12 cellular contexts compared by ENCODE assay signal in the genomic region with DNA sequence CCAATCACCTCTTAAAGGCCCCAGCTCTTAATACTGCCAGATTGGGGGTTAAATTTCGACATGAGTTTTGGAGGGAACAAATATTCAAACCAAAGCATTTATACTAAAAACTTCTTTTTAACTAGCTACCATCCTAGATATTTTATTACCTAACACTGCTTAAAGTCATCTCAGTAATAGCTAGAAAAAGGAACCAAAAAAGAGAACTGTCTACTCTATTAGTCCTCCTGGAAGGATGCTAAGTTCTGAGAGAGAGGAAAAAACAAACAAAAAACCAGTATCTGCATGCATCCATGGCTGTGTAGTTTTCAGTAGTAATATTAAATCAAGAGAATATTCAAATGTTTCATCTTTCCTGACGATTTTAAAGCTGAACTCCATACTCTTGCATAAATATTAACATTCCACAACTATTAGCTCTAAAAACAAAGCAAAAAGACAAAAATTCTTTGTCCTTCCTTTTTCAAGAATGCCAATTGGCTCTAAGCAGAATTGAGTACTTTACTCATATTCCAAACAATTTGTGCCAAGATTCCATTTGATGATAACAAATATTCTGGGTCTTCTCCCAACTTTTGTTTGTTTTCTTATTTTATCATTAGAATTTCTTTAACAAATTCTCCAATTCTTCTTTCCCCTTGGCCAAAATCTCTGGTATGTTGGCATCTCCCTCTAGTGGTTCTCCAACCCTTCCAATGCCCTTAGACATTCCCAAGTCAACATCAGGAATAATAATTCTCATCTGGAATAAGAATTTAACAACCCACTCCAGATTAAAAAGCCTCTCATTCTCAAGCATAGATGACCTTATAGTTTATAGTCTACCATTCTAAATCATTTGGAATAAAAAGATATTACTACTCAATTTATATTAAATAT. TPM values are rescaled to one million over a fixed set of nuclear protein-coding genes. Genes with fewer than 3 reads are reported as not detected.
DNase-seq lines count a peak whose midpoint lies in the region; ATAC-seq and TF ChIP-seq lines count a peak whose summit lies in the region.
"Had no signal": no experiment of that assay in that cellular context is flagged by ENCODE, and none has a peak within 500 bp of the region (broad histone marks: within the 10 kb centered on the region; RNA-seq: fewer than 3 reads in every experiment).

No MANE protein-coding gene starts in this region.

- H3K79me2 ChIP-seq in HCT116 (ENCODE audit: insufficient read depth, low read length) = peaks cover 99% of the 10 kb centered on the region

- H3K4me2 ChIP-seq in HCT116 (ENCODE audit: low read length) = peak overlapping the region; percentile 27; the same call in 1 of the 2 replicates

- H3K4me1 ChIP-seq in HCT116 (ENCODE audit: control insufficient read depth in 1 of 2, insufficient read depth in 2 of 2, low read length in 2 of 2) (peaks cover 77 to 93% of the 10 kb centered on the region in 2 experiments), prostate gland (replicated peaks) (no peaks in the 10 kb centered on the region), tibial artery (peaks cover 0 to 16% (median 10%) of the 10 kb centered on the region in 4 donors), right atrium auricular region (peaks cover 0 to 15% of the 10 kb centered on the region in 2 donors)

- peaks cover 57 to 73% of the 10 kb centered on the region in 2 experiments for H3K36me3 ChIP-seq in HCT116 (ENCODE audit: control insufficient read depth in 1 of 2, insufficient read depth in 2 of 2, low read length in 2 of 2)
- no peaks in the 10 kb centered on the region for H3K36me3 ChIP-seq in kidney epithelial cell (ENCODE audit: control insufficient read depth, insufficient read depth, low read length)
- H3K36me3 ChIP-seq in prostate gland = no peaks in the 10 kb centered on the region
- H3K36me3 ChIP-seq in tibial artery = peaks cover 16 to 36% (median 21%) of the 10 kb centered on the region in 3 donors
- H3K36me3 ChIP-seq in right atrium auricular region = peaks cover 7% of the 10 kb centered on the region

- H3K9me3 ChIP-seq in HCT116 (ENCODE audit: control insufficient read depth in 1 of 2, insufficient read depth in 1 of 2, low read depth in 1 of 2, low read length in 2 of 2) = no peaks in the 10 kb centered on the region
- H3K9me3 ChIP-seq in prostate gland = no peaks in the 10 kb centered on the region
- no peaks in the 10 kb centered on the region for H3K9me3 ChIP-seq in tibial artery
- H3K9me3 ChIP-seq in right atrium auricular region = no peaks in the 10 kb centered on the region

- DNase-seq in AG09319 (ENCODE audit: extremely low read depth, low read depth) (no peak), HCT116 (ENCODE audit: low read depth, low spot score) (no peak), astrocyte of the hippocampus (ENCODE audit: low read depth, low spot score) (peak; percentile 13), kidney epithelial cell (ENCODE audit: low read depth) (no peak), prostate gland (ENCODE audit: low spot score) (no peak), tibial artery (no peak), right atrium auricular region (ENCODE audit: low spot score) (no peak)
- DNase-seq in activated CD4-positive, alpha-beta T cell treated with anti-CD3 and anti-CD28 coated beads, Interleukin-2, amount 50 U/mL, for 48 hours = no peak
- DNase-seq: stimulated activated naive CD4-positive, alpha-beta T cell had no signal

- TF ChIP-seq POLR2A in HCT116 (IDR thresholded peaks at IDR 0.05; ENCODE audit: borderline replicate concordance, extremely low read depth, insufficient read depth, insufficient read length) (no peak), prostate gland (IDR thresholded peaks at IDR 0.05) (no peak)

- no TSS peak for BruUV-seq in HCT116 (replicated peaks; lab: Mats Ljungman, UMichigan)

- no peak overlapping the region for H3K4me3 ChIP-seq in HCT116 (replicated peaks in 1 of 2; ENCODE audit: low read depth in 1 of 2, low read length in 2 of 2)
- H3K4me3 ChIP-seq in kidney epithelial cell (ENCODE audit: low read depth, low read length) = no peak overlapping the region
- H3K4me3 ChIP-seq in prostate gland = no peak overlapping the region
- no peak overlapping the region for H3K4me3 ChIP-seq in tibial artery
- H3K4me3 ChIP-seq in right atrium auricular region = no peak overlapping the region

- H2AFZ ChIP-seq in HCT116 (ENCODE audit: low read depth, low read length, poor library complexity, severe bottlenecking) = no peak overlapping the region

- TF ChIP-seq RAD21 in HCT116 (IDR thresholded peaks at IDR 0.05; ENCODE audit: low read depth) = peak; percentile 64

- CTCF ChIA-PET in HCT116 (lab: Charles Lee) = interaction anchor here (1.0 to 3.6 kb wide), 7 partner anchors 9 to 256 kb away, joined by 3 to 13 read pairs (median 7); no protein-coding TSS in a partner anchor

- POLR2A ChIA-PET in HCT116 (lab: Charles Lee) = interaction anchor here (0.7 to 1.0 kb wide), 2 partner anchors 30 to 106 kb away, joined by 3 read pairs; no protein-coding TSS in a partner anchor

- H3K9me2 ChIP-seq in HCT116 (ENCODE audit: insufficient read depth) = no peaks in the 10 kb centered on the region

- no peak for ATAC-seq in HCT116
- ATAC-seq: activated naive CD4-positive, alpha-beta T cell treated with anti-CD3 and anti-CD28 coated beads, Interleukin-2, amount 50 U/mL, for 72 hours; Right ventricle myocardium inferior had no signal

- H3K27ac ChIP-seq in HCT116 (ENCODE audit: low read depth, low read length) (peak overlapping the region; percentile 93), prostate gland (no peak overlapping the region), tibial artery (no peak overlapping the region), right atrium auricular region (no peak overlapping the region)
- H3K27ac ChIP-seq: epithelial cell of prostate had no signal

- no peaks in the 10 kb centered on the region for H3K27me3 ChIP-seq in HCT116 (ENCODE audit: insufficient read depth, low read length)
- H3K27me3 ChIP-seq in kidney epithelial cell (ENCODE audit: control insufficient read depth, insufficient read depth, low read length) = no peaks in the 10 kb centered on the region
- H3K27me3 ChIP-seq in prostate gland (replicated peaks; ENCODE audit: insufficient read depth) = no peaks in the 10 kb centered on the region
- no peaks in the 10 kb centered on the region for H3K27me3 ChIP-seq in tibial artery
- H3K27me3 ChIP-seq in right atrium auricular region = no peaks in the 10 kb centered on the region

- 61% methylated on average over 2 of the region's 2 CpGs for WGBS in prostate gland

- peak; percentile 45 for TF ChIP-seq CTCF in AG09319 (IDR thresholded peaks at IDR 0.05; ENCODE audit: low read depth, low read length)
- peak; percentile 37 to 70 (median 64); a peak in 5 of 6 replicates for TF ChIP-seq CTCF in HCT116 (IDR thresholded peaks at IDR 0.05 in 2 of 3, conservative IDR thresholded peaks at IDR 0.05 in 1 of 3; ENCODE audit: borderline replicate concordance in 1 of 3, insufficient read depth in 1 of 3, low read depth in 2 of 3, low read length in 2 of 3)
- TF ChIP-seq CTCF in kidney epithelial cell (IDR thresholded peaks at IDR 0.05; ENCODE audit: insufficient read depth, low read length, poor library complexity, severe bottlenecking) = peak; percentile 33
- no peak for TF ChIP-seq CTCF in prostate gland (IDR thresholded peaks at IDR 0.05)
- no peak for TF ChIP-seq CTCF in tibial artery (IDR thresholded peaks at IDR 0.05)
- no peak for TF ChIP-seq CTCF in right atrium auricular region (IDR thresholded peaks at IDR 0.05)

- RAD21 ChIA-PET in HCT116 (lab: Charles Lee; ENCODE audit: low non-redundant PET in 1 of 2, low total read pairs in 2 of 2, uncharacterized antibody in 2 of 2, unreplicated experiment in 2 of 2) = no interaction called here

- H3K9ac ChIP-seq in HCT116 (ENCODE audit: low read length) = 0 out of 2 replicates have a peak overlapping the region, but pooled peaks have one; percentile 6

- peaks cover 7% of the 10 kb centered on the region; the same call in 1 of the 2 replicates for H4K20me1 ChIP-seq in HCT116 (ENCODE audit: insufficient read depth)

- intact Hi-C loops in HCT116 (cut with micrococcal nuclease) (loop anchor here (5.0 kb wide), 3 partner anchors 66 to 546 kb away; a partner anchor contains a TSS), prostate gland (cut with DNase I) (no loop called here), tibial artery (cut with DNase I; ENCODE audit: low total_unique reads) (no loop called here)

TF ChIP-seq in HCT116, 20 proteins besides CTCF, POLR2A, EP300 and RAD21 (continues in another document):
- TF ChIP-seq, protein P1, sequence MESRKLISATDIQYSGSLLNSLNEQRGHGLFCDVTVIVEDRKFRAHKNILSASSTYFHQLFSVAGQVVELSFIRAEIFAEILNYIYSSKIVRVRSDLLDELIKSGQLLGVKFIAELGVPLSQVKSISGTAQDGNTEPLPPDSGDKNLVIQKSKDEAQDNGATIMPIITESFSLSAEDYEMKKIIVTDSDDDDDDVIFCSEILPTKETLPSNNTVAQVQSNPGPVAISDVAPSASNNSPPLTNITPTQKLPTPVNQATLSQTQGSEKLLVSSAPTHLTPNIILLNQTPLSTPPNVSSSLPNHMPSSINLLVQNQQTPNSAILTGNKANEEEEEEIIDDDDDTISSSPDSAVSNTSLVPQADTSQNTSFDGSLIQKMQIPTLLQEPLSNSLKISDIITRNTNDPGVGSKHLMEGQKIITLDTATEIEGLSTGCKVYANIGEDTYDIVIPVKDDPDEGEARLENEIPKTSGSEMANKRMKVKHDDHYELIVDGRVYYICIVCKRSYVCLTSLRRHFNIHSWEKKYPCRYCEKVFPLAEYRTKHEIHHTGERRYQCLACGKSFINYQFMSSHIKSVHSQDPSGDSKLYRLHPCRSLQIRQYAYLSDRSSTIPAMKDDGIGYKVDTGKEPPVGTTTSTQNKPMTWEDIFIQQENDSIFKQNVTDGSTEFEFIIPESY (IDR thresholded peaks at IDR 0.05; ENCODE audit: extremely low read depth, insufficient replicate concordance, low read length) = no peak
- TF ChIP-seq JUND (IDR thresholded peaks at IDR 0.05) = no peak

RNA-seq across cellular contexts. Expression of a gene that starts 5.5 kb away (rescaled TPM):
- total RNA-seq in HCT116 (2021; ENCODE audit: unreplicated experiment) = 353 TPM
- polyA plus RNA-seq in HCT116 (2012) = 117 and 129 TPM in 2 replicates
- 26.5 and 28.2 TPM in 2 replicates for total RNA-seq in kidney epithelial cell
- 10 to 100 TPM; 25.3 to 25.6 TPM for total RNA-seq in prostate gland
- total RNA-seq in right atrium auricular region = 1 to 10 TPM; 7.8 to 9.1 TPM

RNA-seq across cellular contexts. Expression of a gene that starts 56.1 kb away (rescaled TPM):
- total RNA-seq in HCT116 (2021; ENCODE audit: unreplicated experiment) (1.1 TPM), kidney epithelial cell (not detected in 2 replicates), prostate gland (not detected), right atrium auricular region (not detected)
- 1.1 and 1.6 TPM in 2 replicates for polyA plus RNA-seq in HCT116 (2012)
- total RNA-seq: Right ventricle myocardium inferior had no signal

Comparison
In these comparisons a context has a peak if more than half of its experiments do, and no peak if none do; other contexts are left out.
1. CTCF ChIP-seq: peak in AG09319 (single experiment), HCT116 (3 of 3) and kidney epithelial cell (single experiment); none in prostate gland (0 of 4), tibial artery (0 of 2) and right atrium auricular region (0 of 2).
2. RNA of a gene that starts 5.5 kb away (total RNA-seq): 353 TPM in HCT116 (single experiment); 26.5 to 28.2 TPM in kidney epithelial cell, 25.3 to 25.6 TPM in prostate gland and 7.8 to 9.1 TPM in right atrium auricular region; every median in the first group is over 10 times any median in the second.